Comparison of ENCODE assay signal across 8 cellular contexts in the genomic region with DNA sequence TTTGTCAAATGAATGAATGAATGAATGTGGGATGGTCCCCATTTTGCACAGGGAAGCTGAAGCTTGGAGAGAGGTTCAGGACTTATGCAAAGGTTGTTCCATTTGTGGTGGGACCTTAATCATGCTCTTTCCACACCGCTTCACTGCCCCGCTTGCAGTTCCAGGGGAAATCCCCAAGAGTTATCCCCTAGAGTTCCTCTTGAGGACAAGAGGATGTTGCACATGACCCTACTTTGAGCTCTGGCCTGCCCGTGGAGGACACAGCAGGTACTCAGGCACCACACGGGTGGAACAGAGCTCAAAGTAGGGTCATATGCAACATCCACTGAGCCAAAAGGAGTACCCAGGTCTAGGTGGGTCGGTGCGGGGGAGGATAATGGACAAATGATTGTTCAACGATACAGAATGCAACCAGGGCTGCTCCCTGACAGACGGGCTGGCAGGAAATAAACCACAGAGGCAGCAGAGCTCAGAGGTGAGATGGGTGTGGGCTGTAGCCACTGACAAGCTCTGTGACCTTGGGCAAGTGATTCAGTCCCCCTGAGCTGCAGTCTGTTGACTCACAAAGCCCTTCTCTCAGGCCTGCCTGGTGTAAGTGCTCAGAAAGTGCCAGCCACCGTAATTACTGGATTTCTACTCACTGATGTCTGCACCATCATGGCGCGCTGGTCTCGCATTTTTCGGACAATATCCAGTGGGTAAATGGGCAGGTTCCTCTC.
DNase-seq lines count a peak whose midpoint lies in the region; ATAC-seq and TF ChIP-seq lines count a peak whose summit lies in the region.
"Had no signal": no experiment of that assay in that cellular context is flagged by ENCODE, and none has a peak within 500 bp of the region (broad histone marks: within the 10 kb centered on the region; RNA-seq: fewer than 3 reads in every experiment).

No MANE protein-coding gene starts in this region.

- ATAC-seq in GM18867 (IDR thresholded peaks at IDR 0.05; ENCODE audit: unreplicated experiment) (peak; percentile 84), HG03280 (IDR thresholded peaks at IDR 0.05; ENCODE audit: unreplicated experiment) (no peak)

- 69 to 72% methylated on average over 13 of the region's 13 CpGs for WGBS in GM23248 (ENCODE audit: low coverage in 1 of 2, low lambda C conversion rate in 2 of 2, missing lambda C conversion rate in 2 of 2), 2 experiments
- 89% methylated on average over 8 of the region's 13 CpGs for WGBS in esophagus muscularis mucosa

- no peak overlapping the region for H3K27ac ChIP-seq in GM23248
- H3K27ac ChIP-seq in esophagus muscularis mucosa (replicated peaks in 1 of 4), result no peak overlapping the region
- H3K27ac ChIP-seq: SJSA1 had no signal

- intact Hi-C loops in esophagus muscularis mucosa (cut with DNase I), result no loop called here

- TF ChIP-seq CTCF in esophagus muscularis mucosa (IDR thresholded peaks at IDR 0.05), result no peak

- H3K36me3 ChIP-seq in GM23248 (ENCODE audit: low read depth) (no peaks in the 10 kb centered on the region), esophagus muscularis mucosa (peaks cover 0 to 76% (median 0%) of the 10 kb centered on the region in 4 donors)

- DNase-seq in GM23248, result peak; percentile 73
- DNase-seq in HT1080 (ENCODE audit: low read depth), result peak; percentile 84
- DNase-seq in renal cortical epithelial cell (ENCODE audit: low read depth), result peak; percentile 76
- DNase-seq in esophagus muscularis mucosa (ENCODE audit: extremely low spot score), result no peak
- DNase-seq in NCI-H1105 treated with DMSO at 0.1 percent for 48 hours (lab: John Stamatoyannopoulos, UW), result no peak

- TF ChIP-seq EP300 in esophagus muscularis mucosa (IDR thresholded peaks at IDR 0.05), result no peak

- in situ Hi-C loops in GM23248 (cut with MboI), result no loop called here

- no peaks in the 10 kb centered on the region for H3F3A ChIP-seq in GM23248 (ENCODE audit: insufficient read depth)

- TF ChIP-seq POLR2A in esophagus muscularis mucosa (IDR thresholded peaks at IDR 0.05; ENCODE audit: low read depth), result no peak

- H3K4me2 ChIP-seq in GM23248 (ENCODE audit: unreplicated experiment), result no peak overlapping the region

- H3K27me3 ChIP-seq in GM23248 (replicated peaks; ENCODE audit: insufficient read depth) (no peaks in the 10 kb centered on the region; the same call in 1 of the 2 replicates), esophagus muscularis mucosa (no peaks in the 10 kb centered on the region)
- H3K27me3 ChIP-seq: SJSA1 had no signal

- no peak overlapping the region for H2AFZ ChIP-seq in GM23248

- no peaks in the 10 kb centered on the region for H3K9me2 ChIP-seq in GM23248 (ENCODE audit: insufficient read depth)

- H3K4me1 ChIP-seq in GM23248 (ENCODE audit: insufficient read depth) (peaks cover 14% of the 10 kb centered on the region), esophagus muscularis mucosa (no peaks in the 10 kb centered on the region)
- H3K4me1 ChIP-seq: SJSA1 had no signal

- no peaks in the 10 kb centered on the region for H3K9me3 ChIP-seq in GM23248 (ENCODE audit: low read depth)
- no peaks in the 10 kb centered on the region for H3K9me3 ChIP-seq in esophagus muscularis mucosa
- H3K9me3 ChIP-seq: SJSA1 had no signal

- no peak overlapping the region for H3K9ac ChIP-seq in GM23248

- H3K4me3 ChIP-seq in GM23248, result no peak overlapping the region
- H3K4me3 ChIP-seq in esophagus muscularis mucosa, result no peak overlapping the region
- H3K4me3 ChIP-seq: SJSA1 had no signal

- no peaks in the 10 kb centered on the region for H3K79me2 ChIP-seq in GM23248 (ENCODE audit: insufficient read depth)

- no peaks in the 10 kb centered on the region for H4K20me1 ChIP-seq in GM23248 (ENCODE audit: insufficient read depth)

Comparison
In these comparisons a context has a peak if more than half of its experiments do, and no peak if none do; other contexts are left out.
1. DNase-seq: peak in GM23248 (single experiment), HT1080 (single experiment) and renal cortical epithelial cell (single experiment); none in esophagus muscularis mucosa (single experiment) and NCI-H1105 treated with DMSO at 0.1 percent for 48 hours (single experiment).